14 cellular contexts compared by ENCODE assay signal in genomic region chr15:63930034-63930433, GRCh38.
DNase-seq lines count a peak whose midpoint lies in the region; ATAC-seq and TF ChIP-seq lines count a peak whose summit lies in the region.
"Had no signal": no experiment of that assay in that cellular context is flagged by ENCODE, and none has a peak within 500 bp of the region (broad histone marks: within the 10 kb centered on the region; RNA-seq: fewer than 3 reads in every experiment).

No MANE protein-coding gene starts in this region.

- H3K4me1 ChIP-seq in sigmoid colon (peaks cover 0 to 12% (median 9%) of the 10 kb centered on the region in 4 donors), GM23338 (ENCODE audit: insufficient read depth) (no peaks in the 10 kb centered on the region)
- H3K4me1 ChIP-seq: BLaER1, HAP-1 had no signal

- WGBS in sigmoid colon, 2 donors, result 96% methylated on average over 7 of the region's 7 CpGs

- H3K36me3 ChIP-seq in sigmoid colon, result no peaks in the 10 kb centered on the region
- no peaks in the 10 kb centered on the region for H3K36me3 ChIP-seq in GM23338 (ENCODE audit: insufficient read depth)
- H3K36me3 ChIP-seq: BLaER1, HAP-1 had no signal

- H3K27me3 Mint-ChIP-seq in natural killer cell treated with Interleukin-12 subunit alpha and Interleukin-12 subunit beta and Interleukin-15 and Interleukin-18, amount 100 ng/mL, for 72 hours, result no peaks in the 10 kb centered on the region
- H3K27me3 Mint-ChIP-seq in natural killer cell (ENCODE audit: low read depth in 2 of 2) (peaks cover 0 to 5% of the 10 kb centered on the region in 2 donors), GM23338 (ENCODE audit: insufficient read depth, low read depth, poor library complexity) (no peaks in the 10 kb centered on the region)
- no peaks in the 10 kb centered on the region for H3K27me3 Mint-ChIP-seq in activated CD8-positive, alpha-beta T cell treated with anti-CD3 and anti-CD28 coated beads for 36 hours

- no peak overlapping the region for H3K4me3 Mint-ChIP-seq in natural killer cell treated with Interleukin-12 subunit alpha and Interleukin-12 subunit beta and Interleukin-15 and Interleukin-18, amount 100 ng/mL, for 72 hours
- H3K4me3 Mint-ChIP-seq in natural killer cell (no peak overlapping the region), GM23338 (no peak overlapping the region)
- no peak overlapping the region for H3K4me3 Mint-ChIP-seq in activated CD8-positive, alpha-beta T cell treated with anti-CD3 and anti-CD28 coated beads for 36 hours

- no peak for TF ChIP-seq EP300 in sigmoid colon (IDR thresholded peaks at IDR 0.05)

- H3K27ac ChIP-seq in sigmoid colon, result no peak overlapping the region
- no peak overlapping the region for H3K27ac ChIP-seq in GM23338 (ENCODE audit: low read depth)
- H3K27ac ChIP-seq: BLaER1 had no signal

- DNase-seq in natural killer cell treated with Interleukin-12 subunit alpha and Interleukin-12 subunit beta and Interleukin-15 and Interleukin-18, amount 100 ng/mL, for 72 hours (ENCODE audit: low spot score), result peak; percentile 49
- no peak for DNase-seq in natural killer cell
- DNase-seq in islet precursor cell, result peak; percentile 38
- peak; percentile 24 for DNase-seq in sigmoid colon
- no peak for DNase-seq in head of caudate nucleus
- no peak for DNase-seq in GM23338 (ENCODE audit: low spot score)
- DNase-seq in activated CD8-positive, alpha-beta T cell treated with anti-CD3 and anti-CD28 coated beads for 36 hours, result no peak
- DNase-seq: 8988T, AML-193, DMS53, GF-D8, GOT3 had no signal

- H3K4me1 Mint-ChIP-seq in natural killer cell treated with Interleukin-12 subunit alpha and Interleukin-12 subunit beta and Interleukin-15 and Interleukin-18, amount 100 ng/mL, for 72 hours (ENCODE audit: low read depth in 2 of 2), result peaks cover 4 to 9% of the 10 kb centered on the region in 2 donors
- H3K4me1 Mint-ChIP-seq in natural killer cell (peaks cover 5 to 8% of the 10 kb centered on the region in 2 donors), GM23338 (peaks cover 3% of the 10 kb centered on the region; the same call in 1 of the 3 replicates)
- H3K4me1 Mint-ChIP-seq in activated CD8-positive, alpha-beta T cell treated with anti-CD3 and anti-CD28 coated beads for 36 hours (ENCODE audit: low read depth), result no peaks in the 10 kb centered on the region

- H2AFZ ChIP-seq in GM23338, result no peak overlapping the region

- CTCF ChIA-PET in activated CD8-positive, alpha-beta T cell treated with anti-CD3 and anti-CD28 coated beads for 36 hours (lab: Charles Lee), result interaction anchor here (4.2 kb wide), 1 partner anchor 15 kb away, joined by 34 read pairs; no protein-coding TSS in a partner anchor

- TF ChIP-seq POLR2A in sigmoid colon (IDR thresholded peaks at IDR 0.05), result no peak

- no peaks in the 10 kb centered on the region for H4K20me1 ChIP-seq in GM23338 (replicated peaks; ENCODE audit: insufficient read depth)
- H4K20me1 ChIP-seq: BLaER1 had no signal

- no peak overlapping the region for H3K27ac Mint-ChIP-seq in natural killer cell treated with Interleukin-12 subunit alpha and Interleukin-12 subunit beta and Interleukin-15 and Interleukin-18, amount 100 ng/mL, for 72 hours
- H3K27ac Mint-ChIP-seq in natural killer cell (no peak overlapping the region), GM23338 (no peak overlapping the region)
- H3K27ac Mint-ChIP-seq in activated CD8-positive, alpha-beta T cell treated with anti-CD3 and anti-CD28 coated beads for 36 hours, result no peak overlapping the region

- no peaks in the 10 kb centered on the region for H3K9me2 ChIP-seq in GM23338 (ENCODE audit: insufficient read depth)

- H3K4me3 ChIP-seq in sigmoid colon (no peak overlapping the region), GM23338 (no peak overlapping the region)
- H3K4me3 ChIP-seq: BLaER1, HAP-1 had no signal

- H3K4me2 ChIP-seq in GM23338, result no peak overlapping the region
- H3K4me2 ChIP-seq: BLaER1 had no signal

- no peaks in the 10 kb centered on the region for H3K36me3 Mint-ChIP-seq in natural killer cell treated with Interleukin-12 subunit alpha and Interleukin-12 subunit beta and Interleukin-15 and Interleukin-18, amount 100 ng/mL, for 72 hours
- H3K36me3 Mint-ChIP-seq in natural killer cell (no peaks in the 10 kb centered on the region), GM23338 (ENCODE audit: low read depth) (no peaks in the 10 kb centered on the region)
- H3K36me3 Mint-ChIP-seq in activated CD8-positive, alpha-beta T cell treated with anti-CD3 and anti-CD28 coated beads for 36 hours (ENCODE audit: low read depth), result no peaks in the 10 kb centered on the region

- no peaks in the 10 kb centered on the region for H3K9me3 ChIP-seq in sigmoid colon
- H3K9me3 ChIP-seq: BLaER1, HAP-1 had no signal

- ATAC-seq in natural killer cell treated with Interleukin-12 subunit alpha and Interleukin-12 subunit beta and Interleukin-15 and Interleukin-18, amount 100 ng/mL, for 72 hours, result no peak
- ATAC-seq in natural killer cell, result no peak
- no peak for ATAC-seq in GM23338
- no peak for ATAC-seq in activated CD8-positive, alpha-beta T cell treated with anti-CD3 and anti-CD28 coated beads for 36 hours

- H3K9me3 Mint-ChIP-seq in natural killer cell treated with Interleukin-12 subunit alpha and Interleukin-12 subunit beta and Interleukin-15 and Interleukin-18, amount 100 ng/mL, for 72 hours, result no peaks in the 10 kb centered on the region
- H3K9me3 Mint-ChIP-seq in natural killer cell (no peaks in the 10 kb centered on the region), GM23338 (no peaks in the 10 kb centered on the region)
- H3K9me3 Mint-ChIP-seq in activated CD8-positive, alpha-beta T cell treated with anti-CD3 and anti-CD28 coated beads for 36 hours, result no peaks in the 10 kb centered on the region

- intact Hi-C loops in natural killer cell (cut with micrococcal nuclease) (no loop called here), sigmoid colon (cut with DNase I) (no loop called here), head of caudate nucleus (cut with DNase I) (no loop called here)
- intact Hi-C loops in activated CD8-positive, alpha-beta T cell treated with anti-CD3 and anti-CD28 coated beads for 36 hours (cut with micrococcal nuclease), result no loop called here

- H3F3A ChIP-seq in GM23338 (replicated peaks; ENCODE audit: low read depth), result no peaks in the 10 kb centered on the region

- no peaks in the 10 kb centered on the region for H3K27me3 ChIP-seq in sigmoid colon
- H3K27me3 ChIP-seq in GM23338 (ENCODE audit: insufficient read depth), result no peaks in the 10 kb centered on the region
- H3K27me3 ChIP-seq: BLaER1 had no signal

- POLR2A ChIA-PET in activated CD8-positive, alpha-beta T cell treated with anti-CD3 and anti-CD28 coated beads for 36 hours (lab: Charles Lee), result no interaction called here

- H3K79me2 ChIP-seq in GM23338 (replicated peaks; ENCODE audit: insufficient read depth), result no peaks in the 10 kb centered on the region

- no peak for TF ChIP-seq CTCF in natural killer cell (IDR thresholded peaks at IDR 0.05)
- no peak for TF ChIP-seq CTCF in sigmoid colon (IDR thresholded peaks at IDR 0.05)
- no peak for TF ChIP-seq CTCF in GM23338 (conservative IDR thresholded peaks at IDR 0.05; ENCODE audit: low read depth in 2 of 2)
- TF ChIP-seq CTCF in activated CD8-positive, alpha-beta T cell treated with anti-CD3 and anti-CD28 coated beads for 36 hours (IDR thresholded peaks at IDR 0.05), result no peak

TF ChIP-seq in GM23338, 12 proteins besides CTCF, POLR2A, EP300 and RAD21 (continues in another document):
- TF ChIP-seq JUNB (IDR thresholded peaks at IDR 0.05; ENCODE audit: unreplicated experiment) (no peak), EZH2phosphoT487 (IDR thresholded peaks at IDR 0.05; ENCODE audit: unreplicated experiment) (no peak), ETS1 (IDR thresholded peaks at IDR 0.05) (no peak), CREB1 (CRISPR knock-in tag; IDR thresholded peaks at IDR 0.05; ENCODE audit: low read depth) (no peak), ZNF331 (CRISPR knock-in tag; IDR thresholded peaks at IDR 0.05; ENCODE audit: low read depth) (no peak), NANOG (IDR thresholded peaks at IDR 0.05; ENCODE audit: borderline replicate concordance) (no peak)

Comparison
In these comparisons a context has a peak if more than half of its experiments do, and no peak if none do; other contexts are left out.
1. DNase-seq: peak in natural killer cell treated with Interleukin-12 subunit alpha and Interleukin-12 subunit beta and Interleukin-15 and Interleukin-18, amount 100 ng/mL, for 72 hours (single experiment), islet precursor cell (single experiment) and sigmoid colon (single experiment); none in natural killer cell (single experiment), head of caudate nucleus (0 of 42), GM23338 (single experiment) and activated CD8-positive, alpha-beta T cell treated with anti-CD3 and anti-CD28 coated beads for 36 hours (single experiment).